In the genomic region with DNA sequence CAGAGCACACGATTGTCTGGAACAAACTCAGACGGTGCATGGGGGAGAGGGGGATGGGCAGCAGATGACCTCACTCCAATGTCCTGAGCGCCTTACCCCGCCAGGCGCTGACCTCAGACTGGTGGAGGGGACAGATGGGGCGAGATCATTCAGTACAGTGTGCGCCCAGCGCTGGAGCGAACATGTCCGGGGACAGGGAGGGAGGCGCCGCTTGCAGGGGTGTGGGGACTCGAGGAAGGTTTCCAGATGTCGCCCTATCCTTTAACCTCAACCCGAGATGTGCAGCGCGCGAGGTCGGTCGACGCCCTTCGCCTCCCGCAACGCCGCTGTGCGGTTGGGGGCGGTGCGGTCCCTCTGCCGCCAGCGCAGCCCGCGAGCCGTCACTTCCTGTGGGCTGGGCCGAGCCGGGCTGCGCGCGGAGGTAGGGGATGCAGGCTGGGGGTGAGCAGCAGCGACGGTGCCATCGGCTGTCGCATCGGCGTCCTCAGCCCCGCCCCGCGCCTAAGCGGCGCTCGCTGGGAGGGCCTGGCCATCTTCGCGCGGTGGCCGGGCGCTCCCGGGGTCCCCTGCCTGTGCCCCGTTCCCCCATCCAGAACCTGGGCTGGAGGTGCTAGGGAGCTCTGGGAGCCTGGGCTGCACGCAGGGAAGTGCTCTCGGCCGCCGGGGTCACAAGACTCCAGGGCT, we compare ENCODE assay signal across 1 cellular context.
TF ChIP-seq lines count a peak whose summit lies in the region.

No MANE protein-coding gene starts in this region.

TF ChIP-seq in HepG2, 621 proteins besides CTCF, POLR2A, EP300 and RAD21 (continued from another document and continues in another):
- peak; percentile 84; the same call in 1 of the 2 replicates for TF ChIP-seq ZNF512B (CRISPR knock-in tag; IDR thresholded peaks at IDR 0.05; ENCODE audit: borderline replicate concordance)
- TF ChIP-seq ZNF83 (CRISPR knock-in tag; IDR thresholded peaks at IDR 0.05; ENCODE audit: borderline replicate concordance): 0 out of 2 replicates have a peak, but pooled peaks have one; percentile 57
- peak; percentile 95 for TF ChIP-seq ZSCAN29 (CRISPR knock-in tag; conservative IDR thresholded peaks at IDR 0.05)
- peak; percentile 50 for TF ChIP-seq ZNF124 (CRISPR knock-in tag; IDR thresholded peaks at IDR 0.05)
- peak; percentile 83; the same call in 1 of the 2 replicates for TF ChIP-seq PHF21A (CRISPR knock-in tag; IDR thresholded peaks at IDR 0.05)
- peak; percentile 90 for TF ChIP-seq BRCA1 (CRISPR knock-in tag; IDR thresholded peaks at IDR 0.05)
- TF ChIP-seq SALL2 (CRISPR knock-in tag; IDR thresholded peaks at IDR 0.05): peak; percentile 92
- TF ChIP-seq ZNF10 (CRISPR knock-in tag; IDR thresholded peaks at IDR 0.05; ENCODE audit: borderline replicate concordance, low read depth): no peak
- peak; percentile 88 for TF ChIP-seq GMEB1 (CRISPR knock-in tag; IDR thresholded peaks at IDR 0.05; ENCODE audit: borderline replicate concordance)
- peak; percentile 88 for TF ChIP-seq ARNT2 (CRISPR knock-in tag; IDR thresholded peaks at IDR 0.05; ENCODE audit: low read depth)
- TF ChIP-seq GPN1 (CRISPR knock-in tag; IDR thresholded peaks at IDR 0.05; ENCODE audit: borderline replicate concordance): 0 out of 2 replicates have a peak, but pooled peaks have one; percentile 14
- TF ChIP-seq BCL6 (CRISPR knock-in tag; IDR thresholded peaks at IDR 0.05): peak; percentile 52
- TF ChIP-seq SYNCRIP (IDR thresholded peaks at IDR 0.05; ENCODE audit: insufficient read depth, low read depth, low read length): no peak
- no peak for TF ChIP-seq TEAD2 (CRISPR knock-in tag; IDR thresholded peaks at IDR 0.05)
- no peak for TF ChIP-seq ZFAT (CRISPR knock-in tag; conservative IDR thresholded peaks at IDR 0.05)
- no peak for TF ChIP-seq NONO (IDR thresholded peaks at IDR 0.05)
- peak; percentile 81 for TF ChIP-seq NONO (CRISPR knock-in tag; conservative IDR thresholded peaks at IDR 0.05)
- TF ChIP-seq, protein P1, sequence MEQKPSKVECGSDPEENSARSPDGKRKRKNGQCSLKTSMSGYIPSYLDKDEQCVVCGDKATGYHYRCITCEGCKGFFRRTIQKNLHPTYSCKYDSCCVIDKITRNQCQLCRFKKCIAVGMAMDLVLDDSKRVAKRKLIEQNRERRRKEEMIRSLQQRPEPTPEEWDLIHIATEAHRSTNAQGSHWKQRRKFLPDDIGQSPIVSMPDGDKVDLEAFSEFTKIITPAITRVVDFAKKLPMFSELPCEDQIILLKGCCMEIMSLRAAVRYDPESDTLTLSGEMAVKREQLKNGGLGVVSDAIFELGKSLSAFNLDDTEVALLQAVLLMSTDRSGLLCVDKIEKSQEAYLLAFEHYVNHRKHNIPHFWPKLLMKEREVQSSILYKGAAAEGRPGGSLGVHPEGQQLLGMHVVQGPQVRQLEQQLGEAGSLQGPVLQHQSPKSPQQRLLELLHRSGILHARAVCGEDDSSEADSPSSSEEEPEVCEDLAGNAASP (CRISPR knock-in tag; IDR thresholded peaks at IDR 0.05; ENCODE audit: borderline replicate concordance): 0 out of 2 replicates have a peak, but pooled peaks have one; percentile 4
- TF ChIP-seq EEA1 (CRISPR knock-in tag; IDR thresholded peaks at IDR 0.05; ENCODE audit: borderline replicate concordance): 0 out of 2 replicates have a peak, but pooled peaks have one; percentile 92
- peak; percentile 45; the same call in 1 of the 2 replicates for TF ChIP-seq MIER3 (CRISPR knock-in tag; IDR thresholded peaks at IDR 0.05; ENCODE audit: borderline replicate concordance)
- peak; percentile 97 for TF ChIP-seq KDM5B (CRISPR knock-in tag; IDR thresholded peaks at IDR 0.05; ENCODE audit: borderline replicate concordance)
- peak; percentile 91 for TF ChIP-seq ZNF761 (CRISPR knock-in tag; conservative IDR thresholded peaks at IDR 0.05)
- TF ChIP-seq ZFP36L2 (CRISPR knock-in tag; IDR thresholded peaks at IDR 0.05): peak; percentile 28; the same call in 1 of the 2 replicates
- TF ChIP-seq ZHX1 (CRISPR knock-in tag; IDR thresholded peaks at IDR 0.05; ENCODE audit: low read depth): peak; percentile 91
- TF ChIP-seq CBX1 (IDR thresholded peaks at IDR 0.05; ENCODE audit: low read depth): peak; percentile 76
- TF ChIP-seq, protein P2, sequence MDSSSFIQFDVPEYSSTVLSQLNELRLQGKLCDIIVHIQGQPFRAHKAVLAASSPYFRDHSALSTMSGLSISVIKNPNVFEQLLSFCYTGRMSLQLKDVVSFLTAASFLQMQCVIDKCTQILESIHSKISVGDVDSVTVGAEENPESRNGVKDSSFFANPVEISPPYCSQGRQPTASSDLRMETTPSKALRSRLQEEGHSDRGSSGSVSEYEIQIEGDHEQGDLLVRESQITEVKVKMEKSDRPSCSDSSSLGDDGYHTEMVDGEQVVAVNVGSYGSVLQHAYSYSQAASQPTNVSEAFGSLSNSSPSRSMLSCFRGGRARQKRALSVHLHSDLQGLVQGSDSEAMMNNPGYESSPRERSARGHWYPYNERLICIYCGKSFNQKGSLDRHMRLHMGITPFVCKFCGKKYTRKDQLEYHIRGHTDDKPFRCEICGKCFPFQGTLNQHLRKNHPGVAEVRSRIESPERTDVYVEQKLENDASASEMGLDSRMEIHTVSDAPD (CRISPR knock-in tag; IDR thresholded peaks at IDR 0.05): peak; percentile 55; the same call in 1 of the 2 replicates
- TF ChIP-seq, protein P3, sequence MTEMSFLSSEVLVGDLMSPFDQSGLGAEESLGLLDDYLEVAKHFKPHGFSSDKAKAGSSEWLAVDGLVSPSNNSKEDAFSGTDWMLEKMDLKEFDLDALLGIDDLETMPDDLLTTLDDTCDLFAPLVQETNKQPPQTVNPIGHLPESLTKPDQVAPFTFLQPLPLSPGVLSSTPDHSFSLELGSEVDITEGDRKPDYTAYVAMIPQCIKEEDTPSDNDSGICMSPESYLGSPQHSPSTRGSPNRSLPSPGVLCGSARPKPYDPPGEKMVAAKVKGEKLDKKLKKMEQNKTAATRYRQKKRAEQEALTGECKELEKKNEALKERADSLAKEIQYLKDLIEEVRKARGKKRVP (CRISPR knock-in tag; IDR thresholded peaks at IDR 0.05): peak in 1 of 2 experiments; percentile 22; a peak in 2 of 4 replicates
- TF ChIP-seq PREB (CRISPR knock-in tag; IDR thresholded peaks at IDR 0.05): no peak
- TF ChIP-seq ZBTB46 (CRISPR knock-in tag; IDR thresholded peaks at IDR 0.05; ENCODE audit: borderline replicate concordance): 0 out of 2 replicates have a peak, but pooled peaks have one; percentile 75
- TF ChIP-seq ZNF143 (CRISPR knock-in tag; IDR thresholded peaks at IDR 0.05): peak; percentile 24; the same call in 1 of the 2 replicates
- peak; percentile 85 for TF ChIP-seq ZNF501 (CRISPR knock-in tag; IDR thresholded peaks at IDR 0.05)
- peak; percentile 4; the same call in 1 of the 2 replicates for TF ChIP-seq GATAD2A (CRISPR knock-in tag; IDR thresholded peaks at IDR 0.05)
- TF ChIP-seq CHD4 (IDR thresholded peaks at IDR 0.05; ENCODE audit: borderline replicate concordance, low read length): no peak
- TF ChIP-seq CSRNP2 (CRISPR knock-in tag; conservative IDR thresholded peaks at IDR 0.05; ENCODE audit: low read depth): no peak
- no peak; the same call in 1 of the 2 replicates for TF ChIP-seq DNMT1 (CRISPR knock-in tag; IDR thresholded peaks at IDR 0.05)
- TF ChIP-seq, protein P4, sequence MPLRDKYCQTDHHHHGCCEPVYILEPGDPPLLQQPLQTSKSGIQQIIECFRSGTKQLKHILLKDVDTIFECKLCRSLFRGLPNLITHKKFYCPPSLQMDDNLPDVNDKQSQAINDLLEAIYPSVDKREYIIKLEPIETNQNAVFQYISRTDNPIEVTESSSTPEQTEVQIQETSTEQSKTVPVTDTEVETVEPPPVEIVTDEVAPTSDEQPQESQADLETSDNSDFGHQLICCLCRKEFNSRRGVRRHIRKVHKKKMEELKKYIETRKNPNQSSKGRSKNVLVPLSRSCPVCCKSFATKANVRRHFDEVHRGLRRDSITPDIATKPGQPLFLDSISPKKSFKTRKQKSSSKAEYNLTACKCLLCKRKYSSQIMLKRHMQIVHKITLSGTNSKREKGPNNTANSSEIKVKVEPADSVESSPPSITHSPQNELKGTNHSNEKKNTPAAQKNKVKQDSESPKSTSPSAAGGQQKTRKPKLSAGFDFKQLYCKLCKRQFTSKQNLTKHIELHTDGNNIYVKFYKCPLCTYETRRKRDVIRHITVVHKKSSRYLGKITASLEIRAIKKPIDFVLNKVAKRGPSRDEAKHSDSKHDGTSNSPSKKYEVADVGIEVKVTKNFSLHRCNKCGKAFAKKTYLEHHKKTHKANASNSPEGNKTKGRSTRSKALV (CRISPR knock-in tag; IDR thresholded peaks at IDR 0.05): peak; percentile 96
- TF ChIP-seq MED13 (CRISPR knock-in tag; IDR thresholded peaks at IDR 0.05): peak; percentile 87
- peak; percentile 96; the same call in 1 of the 2 replicates for TF ChIP-seq ZNF598 (CRISPR knock-in tag; IDR thresholded peaks at IDR 0.05; ENCODE audit: borderline replicate concordance)
- TF ChIP-seq ZNF547 (CRISPR knock-in tag; IDR thresholded peaks at IDR 0.05): peak; percentile 97
